13 cellular contexts compared by ENCODE assay signal in genomic region chr10:30819306-30820190, GRCh38.
DNase-seq lines count a peak whose midpoint lies in the region; ATAC-seq and TF ChIP-seq lines count a peak whose summit lies in the region.
"Had no signal": no experiment of that assay in that cellular context is flagged by ENCODE, and none has a peak within 500 bp of the region (broad histone marks: within the 10 kb centered on the region; RNA-seq: fewer than 3 reads in every experiment).

No MANE protein-coding gene starts in this region.

- WGBS in neuronal stem cell (ENCODE audit: extremely low coverage in 2 of 2, insufficient read length in 2 of 2, insufficient replicate concordance in 1 of 2), 2 donors, result no CpG with 5 or more reads among the region's 15 CpGs

- H3K4me2 ChIP-seq in neuronal stem cell (ENCODE audit: insufficient read depth, low read length, poor library complexity, severe bottlenecking), result no peak overlapping the region
- H3K4me2 ChIP-seq: A549 had no signal

- no peak overlapping the region for H2BK12ac ChIP-seq in neuronal stem cell (ENCODE audit: low read length)

- H2AK5ac ChIP-seq in neuronal stem cell (ENCODE audit: low read depth, low read length), result no peak overlapping the region

- H3K18ac ChIP-seq in neuronal stem cell (ENCODE audit: low read length), result peak overlapping the region; percentile 88

- no peaks in the 10 kb centered on the region for H3K79me1 ChIP-seq in neuronal stem cell (ENCODE audit: low read depth, low read length)

- TF ChIP-seq CTCF in fibroblast of pulmonary artery (IDR thresholded peaks at IDR 0.05; ENCODE audit: low read length, missing control alignments), result no peak

- H4K91ac ChIP-seq in neuronal stem cell (ENCODE audit: low read depth, low read length, poor library complexity), result no peak overlapping the region

- H3K4me1 ChIP-seq in ACC112 (ENCODE audit: control insufficient read depth, insufficient read depth, low read length, unreplicated experiment), result peaks cover 25% of the 10 kb centered on the region
- peaks cover 25% of the 10 kb centered on the region for H3K4me1 ChIP-seq in SJSA1 (replicated peaks)
- H3K4me1 ChIP-seq in neuronal stem cell (ENCODE audit: control insufficient read depth in 2 of 2, insufficient read depth in 1 of 2, low read depth in 1 of 2, low read length in 2 of 2), result peaks cover 4 to 5% of the 10 kb centered on the region in 2 donors
- H3K4me1 ChIP-seq: A549 had no signal

- H3K79me2 ChIP-seq in ACC112 (ENCODE audit: control insufficient read depth, insufficient read depth, low read length, unreplicated experiment), result no peaks in the 10 kb centered on the region

- peak overlapping the region; percentile 79 for H2AFZ ChIP-seq in ACC112 (ENCODE audit: low read length, unreplicated experiment)
- H2AFZ ChIP-seq in neuronal stem cell (ENCODE audit: low read length), result no peak overlapping the region

- ATAC-seq in GM19351 (IDR thresholded peaks at IDR 0.05; ENCODE audit: unreplicated experiment) (no peak), GM19452 (IDR thresholded peaks at IDR 0.05; ENCODE audit: unreplicated experiment) (no peak)
- ATAC-seq: A549, K562, Panc1 had no signal

- H3K4me3 ChIP-seq in ACC112 (ENCODE audit: low read depth, low read length), result peak overlapping the region; percentile 53
- H3K4me3 ChIP-seq in SJSA1, result no peak overlapping the region
- H3K4me3 ChIP-seq in fibroblast of pulmonary artery (replicated peaks; ENCODE audit: low read depth, low read length), result peak overlapping the region; percentile 26
- no peak overlapping the region for H3K4me3 ChIP-seq in neuronal stem cell (ENCODE audit: low read length in 2 of 2)
- H3K4me3 ChIP-seq: A549, K562 had no signal

- no peak overlapping the region for H3K4ac ChIP-seq in neuronal stem cell (ENCODE audit: low read length)

- H2BK5ac ChIP-seq in neuronal stem cell (ENCODE audit: low read length), result no peak overlapping the region

- H3K27me3 ChIP-seq in ACC112 (ENCODE audit: insufficient read depth, low read length) (no peaks in the 10 kb centered on the region), SJSA1 (replicated peaks) (no peaks in the 10 kb centered on the region), neuronal stem cell (ENCODE audit: control insufficient read depth in 3 of 3, insufficient read depth in 3 of 3, low read depth in 1 of 3, low read length in 3 of 3) (peaks cover 0 to 4% (median 0%) of the 10 kb centered on the region in 3 experiments)

- no peak overlapping the region for H3K9ac ChIP-seq in neuronal stem cell (ENCODE audit: low read depth, low read length, poor library complexity)

- H4K8ac ChIP-seq in neuronal stem cell (ENCODE audit: low read depth, low read length), result no peak overlapping the region

- peak overlapping the region; percentile 63 for H3K27ac ChIP-seq in ACC112 (ENCODE audit: low read depth, low read length)
- H3K27ac ChIP-seq in SJSA1, result peak overlapping the region; percentile 62
- no peak overlapping the region for H3K27ac ChIP-seq in neuronal stem cell (replicated peaks; ENCODE audit: low read length)
- H3K27ac ChIP-seq: A549 had no signal

- H3K23ac ChIP-seq in neuronal stem cell (ENCODE audit: low read depth, low read length, poor library complexity), result no peak overlapping the region

- no peak overlapping the region for H2BK15ac ChIP-seq in neuronal stem cell (ENCODE audit: low read length)

- peak in 1 of 2 experiments; percentile 13 for DNase-seq in SJSA1 (ENCODE audit: low read depth in 1 of 2, low spot score in 2 of 2)
- peak; percentile 64 for DNase-seq in fibroblast of pulmonary artery (ENCODE audit: low read depth)
- DNase-seq in neuronal stem cell (ENCODE audit: low spot score), result no peak
- DNase-seq in NCI-H146 treated with DMSO at 0.1 percent for 48 hours (lab: John Stamatoyannopoulos, UW; ENCODE audit: unreplicated experiment), result no peak
- no peak for DNase-seq in stimulated activated CD4-positive, alpha-beta T cell treated with anti-CD3 and anti-CD28 coated beads, Interleukin-15, amount 100 ng/mL, for 24 hours
- DNase-seq: activated CD4-positive, CD25-positive, alpha-beta regulatory T cell; GDM1 had no signal

- H3K36me3 ChIP-seq in ACC112 (ENCODE audit: insufficient read depth, low read length), result no peaks in the 10 kb centered on the region
- H3K36me3 ChIP-seq in SJSA1, result no peaks in the 10 kb centered on the region
- H3K36me3 ChIP-seq in neuronal stem cell (replicated peaks in 1 of 2; ENCODE audit: control insufficient read depth in 2 of 2, insufficient read depth in 2 of 2, low read length in 2 of 2), result no peaks in the 10 kb centered on the region

- H3K9me3 ChIP-seq in SJSA1 (replicated peaks) (no peaks in the 10 kb centered on the region), neuronal stem cell (replicated peaks in 1 of 2; ENCODE audit: control insufficient read depth in 2 of 2, insufficient read depth in 1 of 2, low read depth in 1 of 2, low read length in 2 of 2) (no peaks in the 10 kb centered on the region)
- H3K9me3 ChIP-seq: A549 had no signal

- H3K14ac ChIP-seq in neuronal stem cell (ENCODE audit: low read length), result no peak overlapping the region

- no peak overlapping the region for H2BK120ac ChIP-seq in neuronal stem cell (ENCODE audit: low read depth, low read length)

Comparison
In these comparisons a context has a peak if more than half of its experiments do, and no peak if none do; other contexts are left out.
1. H3K4me3 ChIP-seq: peak in ACC112 (single experiment) and fibroblast of pulmonary artery (single experiment); none in SJSA1 (single experiment) and neuronal stem cell (0 of 2).